Comparison of ENCODE assay signal across 8 cellular contexts in genomic region chr11:119474682-119475596, GRCh38. TPM values are rescaled to one million over a fixed set of nuclear protein-coding genes. Genes with fewer than 3 reads are reported as not detected.
A peak's percentile ranks its signal among the peaks of the same experiment; 100 is the strongest.
DNase-seq lines count a peak whose midpoint lies in the region; ATAC-seq and TF ChIP-seq lines count a peak whose summit lies in the region.

No MANE protein-coding gene starts in this region.

- peaks cover 7% of the 10 kb centered on the region for H3K4me1 Mint-ChIP-seq in Calu3 (ENCODE audit: low read depth, unreplicated experiment)
- H3K4me1 Mint-ChIP-seq in neural crest cell, result peaks cover 13% of the 10 kb centered on the region

- no peak for TF ChIP-seq POLR2A in thyroid gland (IDR thresholded peaks at IDR 0.05)

- ATAC-seq in HG03460 (IDR thresholded peaks at IDR 0.05; ENCODE audit: unreplicated experiment), result no peak

- H3K36me3 Mint-ChIP-seq in Calu3 (ENCODE audit: insufficient read depth, unreplicated experiment), result no peaks in the 10 kb centered on the region
- H3K36me3 Mint-ChIP-seq in neural crest cell (ENCODE audit: low read depth), result no peaks in the 10 kb centered on the region

- H3K27me3 Mint-ChIP-seq in Calu3 (ENCODE audit: unreplicated experiment) (peaks cover 51% of the 10 kb centered on the region), neural crest cell (ENCODE audit: low read depth) (peaks cover 13% of the 10 kb centered on the region)

- no peaks in the 10 kb centered on the region for H3K4me1 ChIP-seq in thyroid gland

- TF ChIP-seq CTCF in Calu3 (IDR thresholded peaks at IDR 0.05; ENCODE audit: unreplicated experiment) (peak; percentile 76), neural crest cell (conservative IDR thresholded peaks at IDR 0.05) (peak; percentile 94), thyroid gland (IDR thresholded peaks at IDR 0.05) (peak; percentile 76 to 95 (median 88))

- CTCF ChIA-PET in Calu3 (lab: Charles Lee), result interaction anchor here (0.7 to 2.0 kb wide), 6 partner anchors 94 to 269 kb away, joined by 3 to 6 read pairs (median 4); partner anchors contain the start of genes CBL and USP2

- no peaks in the 10 kb centered on the region for H3K36me3 ChIP-seq in thyroid gland

- no TSS peak for BruUV-seq in Calu3 (replicated peaks; lab: Mats Ljungman, UMichigan)

- no peaks in the 10 kb centered on the region for H3K9me3 Mint-ChIP-seq in Calu3 (ENCODE audit: low read depth, unreplicated experiment)
- H3K9me3 Mint-ChIP-seq in neural crest cell, result no peaks in the 10 kb centered on the region

- peak; percentile 59 for DNase-seq in Calu3
- DNase-seq in HT1080 (ENCODE audit: low read depth), result peak; percentile 62
- DNase-seq in OCI-M1 (lab: John Stamatoyannopoulos, UW), result peak; percentile 86
- peak; percentile 25 to 27 for DNase-seq in activated T-helper 1 cell treated with anti-CD3 and anti-CD28 coated beads, Interleukin-2, amount 50 U/mL, for 16 hours (ENCODE audit: low read depth in 1 of 2, low spot score in 1 of 2)
- peak; percentile 81 for DNase-seq in fibroblast of peridontal ligament (ENCODE audit: extremely low read depth)
- DNase-seq in neural crest cell (ENCODE audit: low read depth, low spot score), result peak; percentile 76
- DNase-seq in thyroid gland, result peak; percentile 64 to 68

- H3K27me3 ChIP-seq in thyroid gland, result no peaks in the 10 kb centered on the region

- WGBS in thyroid gland, 2 donors, result 34 to 40% methylated on average over 8 to 9 of the region's 9 CpGs

- no peak overlapping the region for H3K4me3 Mint-ChIP-seq in Calu3 (ENCODE audit: low read depth, unreplicated experiment)
- H3K4me3 Mint-ChIP-seq in neural crest cell, result no peak overlapping the region

- H3K4me3 ChIP-seq in thyroid gland (replicated peaks in 1 of 3), result no peak overlapping the region

- intact Hi-C loops in Calu3 (cut with micrococcal nuclease; ENCODE audit: unreplicated experiment) (no loop called here), thyroid gland (cut with DNase I) (loop anchor here (5.0 kb wide), 1 partner anchor 123 kb away; no protein-coding TSS in a partner anchor)

- H3K27ac Mint-ChIP-seq in Calu3 (ENCODE audit: unreplicated experiment), result no peak overlapping the region
- H3K27ac Mint-ChIP-seq in neural crest cell (ENCODE audit: unreplicated experiment), result peak overlapping the region; percentile 58

- H3K9me3 ChIP-seq in thyroid gland, result no peaks in the 10 kb centered on the region

- H3K27ac ChIP-seq in thyroid gland, result no peak overlapping the region

RNA-seq across cellular contexts. Expression of gene THY1, which starts 52.0 kb away (rescaled TPM):
- total RNA-seq in Calu3 (2022) (not detected in 2 replicates), neural crest cell (75.4 and 90.3 TPM in 2 replicates), thyroid gland (10 to 100 TPM; 14.1 to 43.4 (median 30.6) TPM)
- total RNA-seq in HT1080 (2014; rRNA removed; shearing (Covaris generic)), result 0.20 TPM in 1 of 2 replicates, not detected in the other
- not detected in 2 replicates for polyA plus RNA-seq in HT1080 (2015; cell fraction: cytosol; rRNA removed)
- polyA plus RNA-seq in HT1080 (2015; cell fraction: nucleus; rRNA removed), result not detected in 2 replicates

Comparison
In these comparisons a context has a peak if more than half of its experiments do, and no peak if none do; other contexts are left out.
1. DNase-seq: peak in every context shown above with its lines; median percentile 86 in OCI-M1; 81 in fibroblast of peridontal ligament; 76 in neural crest cell; 66 in thyroid gland; 62 in HT1080; 59 in Calu3; 26 in activated T-helper 1 cell treated with anti-CD3 and anti-CD28 coated beads, Interleukin-2, amount 50 U/mL, for 16 hours.
2. RNA of gene THY1, which starts 52.0 kb away (total RNA-seq): 75.4 to 90.3 TPM in neural crest cell and 14.1 to 43.4 TPM in thyroid gland; 0.20 TPM in HT1080 and not detected in Calu3; every median in the first group is over 10 times any median in the second.
3. Peak in every context shown above with its lines, with median percentiles within 50 percentile points of each other: CTCF ChIP-seq.